In genomic region chr19:32342695-32343094, GRCh38 we compare ENCODE assay signal across 37 cellular contexts.
"Had no signal": no experiment of that assay in that cellular context is flagged by ENCODE, and none has a peak within 500 bp of the region (broad histone marks: within the 10 kb centered on the region; RNA-seq: fewer than 3 reads in every experiment).

No MANE protein-coding gene starts in this region.

- H3K27me3 Mint-ChIP-seq: activated B cell treated with CpG ODN at 0.5 μM for 24 hours; activated naive CD4-positive, alpha-beta T cell treated with anti-CD3 and anti-CD28 coated beads, Interleukin-2, amount 50 U/mL, for 24 hours; activated naive CD8-positive, alpha-beta T cell; central memory CD8-positive, alpha-beta T cell had no signal

- H3K36me3 Mint-ChIP-seq: activated naive CD4-positive, alpha-beta T cell treated with anti-CD3 and anti-CD28 coated beads, Interleukin-2, amount 50 U/mL, for 24 hours; activated naive CD8-positive, alpha-beta T cell; activated naive CD8-positive, alpha-beta T cell treated with anti-CD3 and anti-CD28 coated beads, Interleukin-2, amount 10 ng/mL, durations not matched to agents 7 days and 5 days; brain had no signal

- H3K27me3 ChIP-seq: ascending aorta, cardiac muscle cell had no signal

- ATAC-seq: activated CD8-positive, alpha-beta memory T cell treated with anti-CD3 and anti-CD28 coated beads, Interleukin-2, amount 10 ng/mL, durations not matched to agents 7 days and 5 days; activated CD8-positive, alpha-beta T cell treated with anti-CD3 and anti-CD28 coated beads, Interleukin-2, amount 10 ng/mL, durations not matched to agents 7 days and 5 days; activated naive CD8-positive, alpha-beta T cell treated with anti-CD3 and anti-CD28 coated beads, Interleukin-2, amount 50 U/mL, for 24 hours had no signal

- H3K4me3 Mint-ChIP-seq: activated B cell treated with CpG ODN at 0.5 μM for 24 hours; activated CD4-positive, alpha-beta memory T cell treated with anti-CD3 and anti-CD28 coated beads, Interleukin-2, amount 10 ng/mL, durations not matched to agents 7 days and 5 days; activated CD4-positive, alpha-beta T cell treated with anti-CD3 and anti-CD28 coated beads, Interleukin-2, amount 10 ng/mL, durations not matched to agents 24 days and 14 days; activated CD8-positive, alpha-beta memory T cell treated with anti-CD3 and anti-CD28 coated beads, Interleukin-2, amount 10 ng/mL, durations not matched to agents 7 days and 5 days; activated CD8-positive, alpha-beta T cell treated with anti-CD3 and anti-CD28 coated beads, Interleukin-2, amount 10 ng/mL, durations not matched to agents 7 days and 5 days; activated naive CD4-positive, alpha-beta T cell treated with anti-CD3 and anti-CD28 coated beads, Interleukin-2, amount 10 ng/mL, durations not matched to agents 7 days and 5 days; activated naive CD4-positive, alpha-beta T cell treated with anti-CD3 and anti-CD28 coated beads, Interleukin-2, amount 50 U/mL, for 24 hours; activated naive CD8-positive, alpha-beta T cell; activated naive CD8-positive, alpha-beta T cell treated with anti-CD3 and anti-CD28 coated beads, Interleukin-2, amount 10 ng/mL, durations not matched to agents 7 days and 5 days; activated naive CD8-positive, alpha-beta T cell treated with anti-CD3 and anti-CD28 coated beads, Interleukin-2, amount 50 U/mL, for 24 hours; activated T-cell treated with anti-CD3 and anti-CD28 coated beads, Interleukin-2, amount 50 U/mL, for 24 hours; central memory CD8-positive, alpha-beta T cell; T-helper 1 cell treated with Interleukin-12 subunit alpha and Interleukin-12 subunit beta and Interleukin-4 antibody, amounts not matched to agents 30 μg/mL and 1 μg/mL, for 36 hours; T-helper 2 cell treated with Interferon-gamma antibody and Interleukin-4, amounts not matched to agents 5 μg/mL and 100 μg/mL, for 36 hours had no signal

- H3K27ac Mint-ChIP-seq: activated B cell treated with CpG ODN at 0.5 μM for 24 hours; activated CD4-positive, alpha-beta memory T cell treated with anti-CD3 and anti-CD28 coated beads, Interleukin-2, amount 10 ng/mL, durations not matched to agents 7 days and 5 days; activated CD4-positive, alpha-beta T cell treated with anti-CD3 and anti-CD28 coated beads, Interleukin-2, amount 10 ng/mL, durations not matched to agents 24 days and 14 days; activated CD8-positive, alpha-beta memory T cell treated with anti-CD3 and anti-CD28 coated beads, Interleukin-2, amount 10 ng/mL, durations not matched to agents 7 days and 5 days; activated CD8-positive, alpha-beta T cell treated with anti-CD3 and anti-CD28 coated beads, Interleukin-2, amount 10 ng/mL, durations not matched to agents 7 days and 5 days; activated naive CD4-positive, alpha-beta T cell treated with anti-CD3 and anti-CD28 coated beads, Interleukin-2, amount 10 ng/mL, durations not matched to agents 7 days and 5 days; activated naive CD4-positive, alpha-beta T cell treated with anti-CD3 and anti-CD28 coated beads, Interleukin-2, amount 50 U/mL, for 24 hours; activated naive CD8-positive, alpha-beta T cell; activated naive CD8-positive, alpha-beta T cell treated with anti-CD3 and anti-CD28 coated beads, Interleukin-2, amount 10 ng/mL, durations not matched to agents 7 days and 5 days; activated naive CD8-positive, alpha-beta T cell treated with anti-CD3 and anti-CD28 coated beads, Interleukin-2, amount 50 U/mL, for 24 hours; activated T-cell treated with anti-CD3 and anti-CD28 coated beads, Interleukin-2, amount 50 U/mL, for 24 hours; activated T-helper 2 cell treated with anti-CD3 and anti-CD28 coated beads, Interferon-gamma antibody, Interleukin-2, Interleukin-4, amounts not matched to agents 10 μg/mL and 5 μg/mL and 100 μg/mL, durations not matched to agents 14 hours and 24 hours and 36 hours; brain; T-helper 1 cell treated with Interleukin-12 subunit alpha and Interleukin-12 subunit beta and Interleukin-4 antibody, amounts not matched to agents 30 μg/mL and 1 μg/mL, for 36 hours; T-helper 2 cell treated with Interferon-gamma antibody and Interleukin-4, amounts not matched to agents 5 μg/mL and 100 μg/mL, for 36 hours had no signal

- H3K27ac ChIP-seq: ascending aorta, cardiac muscle cell, VCaP had no signal

- H3K36me3 ChIP-seq: ascending aorta had no signal

- H3K9me3 Mint-ChIP-seq: activated B cell treated with CpG ODN at 0.5 μM for 24 hours; activated CD4-positive, alpha-beta memory T cell treated with anti-CD3 and anti-CD28 coated beads, Interleukin-2, amount 10 ng/mL, durations not matched to agents 7 days and 5 days; activated naive CD4-positive, alpha-beta T cell treated with anti-CD3 and anti-CD28 coated beads, Interleukin-2, amount 10 ng/mL, durations not matched to agents 7 days and 5 days; activated naive CD4-positive, alpha-beta T cell treated with anti-CD3 and anti-CD28 coated beads, Interleukin-2, amount 50 U/mL, for 24 hours; activated naive CD8-positive, alpha-beta T cell treated with anti-CD3 and anti-CD28 coated beads, Interleukin-2, amount 10 ng/mL, durations not matched to agents 7 days and 5 days; activated naive CD8-positive, alpha-beta T cell treated with anti-CD3 and anti-CD28 coated beads, Interleukin-2, amount 50 U/mL, for 24 hours; activated T-helper 2 cell treated with anti-CD3 and anti-CD28 coated beads, Interferon-gamma antibody, Interleukin-2, Interleukin-4, amounts not matched to agents 10 μg/mL and 5 μg/mL and 100 μg/mL, durations not matched to agents 14 hours and 24 hours and 36 hours; central memory CD8-positive, alpha-beta T cell; T-helper 1 cell treated with Interleukin-12 subunit alpha and Interleukin-12 subunit beta and Interleukin-4 antibody, amounts not matched to agents 30 μg/mL and 1 μg/mL, for 36 hours; T-helper 2 cell treated with Interferon-gamma antibody and Interleukin-4, amounts not matched to agents 5 μg/mL and 100 μg/mL, for 36 hours had no signal

- H3K9me3 ChIP-seq: ascending aorta had no signal

- FAIRE-seq: bronchial epithelial cell, TTC549 had no signal

- DNase-seq: activated B cell treated with CpG ODN at 0.5 μM for 24 hours; activated CD4-positive, alpha-beta memory T cell treated with anti-CD3 and anti-CD28 coated beads, Interleukin-2, amount 10 ng/mL, durations not matched to agents 7 days and 5 days; activated CD4-positive, alpha-beta T cell treated with anti-CD3 and anti-CD28 coated beads for 4 hours; activated CD4-positive, alpha-beta T cell treated with anti-CD3 and anti-CD28 coated beads, Interleukin-2, amount 10 ng/mL, durations not matched to agents 24 days and 14 days; activated CD4-positive, alpha-beta T cell treated with anti-CD3 and anti-CD28 coated beads, Interleukin-2, amount 50 U/mL, for 48 hours; activated CD4-positive, CD25-positive, alpha-beta regulatory T cell treated with anti-CD3 and anti-CD28 coated beads, Interleukin-2, amount 50 U/mL, for 72 hours; activated CD8-positive, alpha-beta memory T cell treated with anti-CD3 and anti-CD28 coated beads for 24 hours; activated CD8-positive, alpha-beta memory T cell treated with anti-CD3 and anti-CD28 coated beads, Interleukin-2, amount 10 ng/mL, durations not matched to agents 7 days and 5 days; activated CD8-positive, alpha-beta memory T cell treated with anti-CD3 and anti-CD28 coated beads, Interleukin-2, amount 50 U/mL, for 48 hours; activated CD8-positive, alpha-beta T cell treated with anti-CD3 and anti-CD28 coated beads, Interleukin-2, amount 10 ng/mL, durations not matched to agents 7 days and 5 days; activated effector memory CD4-positive, alpha-beta T cell treated with Interleukin-2 at 50 U/mL for 16 hours; activated gamma-delta T cell; activated naive CD4-positive, alpha-beta T cell treated with anti-CD3 and anti-CD28 coated beads, Interleukin-2, amount 10 ng/mL, durations not matched to agents 7 days and 5 days; activated naive CD4-positive, alpha-beta T cell treated with Interleukin-2 at 50 U/mL for 16 hours; activated naive CD8-positive, alpha-beta T cell treated with anti-CD3 and anti-CD28 coated beads, Interleukin-2, amount 10 ng/mL, durations not matched to agents 7 days and 5 days; activated naive CD8-positive, alpha-beta T cell treated with anti-CD3 and anti-CD28 coated beads, Interleukin-2, amount 50 U/mL, for 24 hours; activated T-cell treated with anti-CD3 and anti-CD28 coated beads, Interleukin-2, amount 50 U/mL, for 24 hours; activated T-cell treated with anti-CD3 and anti-CD28 coated beads, Interleukin-2, amount 50 U/mL, for 48 hours; amygdala; anterior cingulate cortex; caudate nucleus; cerebellar nuclear complex; T-helper 1 cell; T-helper 2 cell; T-helper 9 cell had no signal

- H3K4me3 ChIP-seq: ascending aorta, cardiac muscle cell had no signal
